In genomic region chr6:5905431-5906339, GRCh38 we compare ENCODE assay signal across 10 cellular contexts.
DNase-seq lines count a peak whose midpoint lies in the region; ATAC-seq, FAIRE-seq and TF ChIP-seq lines count a peak whose summit lies in the region.
"Had no signal": no experiment of that assay in that cellular context is flagged by ENCODE, and none has a peak within 500 bp of the region (broad histone marks: within the 10 kb centered on the region; RNA-seq: fewer than 3 reads in every experiment).

No MANE protein-coding gene starts in this region.

- FAIRE-seq in pancreas (lab: Jason Lieb, UNC): no peak

- TF ChIP-seq CTCF in AG10803 (conservative IDR thresholded peaks at IDR 0.05; ENCODE audit: low read length): no peak
- no peak for TF ChIP-seq CTCF in RWPE2 (IDR thresholded peaks at IDR 0.05; ENCODE audit: poor library complexity, severe bottlenecking)
- no peak for TF ChIP-seq CTCF in fibroblast of the aortic adventitia (IDR thresholded peaks at IDR 0.05; ENCODE audit: insufficient read depth, low read length)
- TF ChIP-seq CTCF in pancreas (IDR thresholded peaks at IDR 0.05): no peak

- intact Hi-C loops in pancreas (cut with DNase I): no loop called here

- DNase-seq in AG10803 (ENCODE audit: low read depth): peak; percentile 98
- no peak for DNase-seq in RWPE2 (ENCODE audit: low spot score)
- DNase-seq in fibroblast of the aortic adventitia (ENCODE audit: low read depth): peak; percentile 97
- DNase-seq in pancreas: peak in 3 of 6 donors; percentile 25 to 31 (median 29)
- no peak for DNase-seq in NOMO-1 treated with dmso at 0.1 percent for 144 hours (lab: John Stamatoyannopoulos, UW; ENCODE audit: unreplicated experiment)
- DNase-seq in NCI-H524 treated with DMSO at 0.1 percent for 48 hours (lab: John Stamatoyannopoulos, UW): no peak
- no peak for DNase-seq in NCI-H1105 (lab: John Stamatoyannopoulos, UW)

- H3K36me3 ChIP-seq in RWPE2 (ENCODE audit: low read depth) (no peaks in the 10 kb centered on the region), pancreas (no peaks in the 10 kb centered on the region)
- H3K36me3 ChIP-seq: Peyer's patch had no signal

- H3K27ac ChIP-seq in RWPE2 (ENCODE audit: poor library complexity, severe bottlenecking): no peak overlapping the region
- no peak overlapping the region for H3K27ac ChIP-seq in pancreas
- H3K27ac ChIP-seq: Peyer's patch had no signal

- H3K27me3 ChIP-seq in RWPE2 (ENCODE audit: insufficient read depth, poor library complexity, severe bottlenecking) (no peaks in the 10 kb centered on the region), pancreas (no peaks in the 10 kb centered on the region)
- H3K27me3 ChIP-seq: Peyer's patch had no signal

- H3K4me1 ChIP-seq in RWPE2 (ENCODE audit: insufficient read depth, poor library complexity, severe bottlenecking) (peaks cover 6% of the 10 kb centered on the region), pancreas (no peaks in the 10 kb centered on the region)
- H3K4me1 ChIP-seq: Peyer's patch had no signal

- whole genome bisulfite sequencing in pancreas, 2 donors: 72 to 78% methylated on average over 18 of the region's 18 CpGs

- ATAC-seq in RWPE2 (ENCODE audit: low read depth) (peak; percentile 77), pancreas (peak in 3 of 4 donors; percentile 57 to 79 (median 58)), HG03139 (IDR thresholded peaks at IDR 0.05; ENCODE audit: unreplicated experiment) (no peak)
- ATAC-seq: activated T-helper 17 cell treated with anti-CD3 and anti-CD28 coated beads, Interleukin-2, amount 50 U/mL, for 72 hours had no signal

- no peak overlapping the region for H3K4me3 ChIP-seq in AG10803 (ENCODE audit: low read length)
- no peak overlapping the region for H3K4me3 ChIP-seq in RWPE2 (ENCODE audit: severe bottlenecking)
- H3K4me3 ChIP-seq in fibroblast of the aortic adventitia (ENCODE audit: low read depth, low read length): no peak overlapping the region
- H3K4me3 ChIP-seq in pancreas: no peak overlapping the region
- H3K4me3 ChIP-seq: Peyer's patch had no signal

- H3K9me3 ChIP-seq in RWPE2 (ENCODE audit: severe bottlenecking) (no peaks in the 10 kb centered on the region), pancreas (no peaks in the 10 kb centered on the region)
- H3K9me3 ChIP-seq: Peyer's patch had no signal

Comparison
In these comparisons a context has a peak if more than half of its experiments do, and no peak if none do; other contexts are left out.
1. DNase-seq: peak in AG10803 (single experiment) and fibroblast of the aortic adventitia (single experiment); none in RWPE2 (single experiment), NOMO-1 treated with dmso at 0.1 percent for 144 hours (single experiment), NCI-H524 treated with DMSO at 0.1 percent for 48 hours (single experiment) and NCI-H1105 (single experiment).